ENCODE assay signal across 8 cellular contexts in the genomic region with DNA sequence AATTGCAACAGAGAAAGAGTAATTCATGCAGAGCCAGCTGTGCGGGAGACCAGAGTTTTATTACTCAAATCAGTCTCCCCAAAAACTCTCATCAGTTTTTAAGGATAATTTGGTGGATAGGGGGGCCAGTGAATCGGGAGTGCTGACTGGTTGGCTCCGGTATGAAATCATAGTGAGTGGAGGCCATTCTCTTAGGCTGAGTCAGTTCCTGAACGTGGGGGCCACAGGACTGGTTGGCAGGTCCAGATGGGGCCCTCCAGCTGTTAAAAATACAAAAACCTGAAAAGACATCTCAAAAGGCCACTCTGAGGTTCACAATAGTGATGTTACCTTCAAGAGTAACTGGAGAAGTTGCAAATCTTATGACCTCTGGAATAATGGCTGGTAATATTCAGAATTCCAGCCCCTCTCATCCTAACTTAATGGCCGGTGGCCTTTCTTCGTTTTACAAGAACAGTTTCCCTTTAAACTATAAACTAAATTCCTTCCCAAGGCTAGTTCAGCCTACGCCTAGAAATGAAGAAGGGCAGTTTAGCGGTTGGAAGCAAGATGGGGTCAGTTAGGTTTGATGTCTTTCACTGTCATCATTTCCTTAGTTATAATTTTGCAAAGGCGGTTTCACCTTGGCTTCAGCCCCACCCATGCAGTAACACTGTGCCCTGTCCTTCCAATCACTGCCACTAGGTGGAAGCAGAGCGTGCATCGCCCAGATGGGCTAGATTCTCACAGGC. TPM values are rescaled to one million over a fixed set of nuclear protein-coding genes. Genes with fewer than 3 reads are reported as not detected.
DNase-seq lines count a peak whose midpoint lies in the region; ATAC-seq lines count a peak whose summit lies in the region.

No MANE protein-coding gene starts in this region.

- H3K4me3 Mint-ChIP-seq in activated naive CD8-positive, alpha-beta T cell treated with anti-CD3 and anti-CD28 coated beads, Interleukin-2, amount 50 U/mL, for 24 hours = peak overlapping the region; percentile 20

- no peaks in the 10 kb centered on the region for H3K27me3 Mint-ChIP-seq in activated naive CD8-positive, alpha-beta T cell treated with anti-CD3 and anti-CD28 coated beads, Interleukin-2, amount 50 U/mL, for 24 hours

- intact Hi-C loops in left cardiac atrium (cut with DNase I) = loop anchor here in 1 of 2 donors (2.0 kb wide), 1 partner anchor 44 kb away; no protein-coding TSS in a partner anchor

- H3K36me3 Mint-ChIP-seq in activated naive CD8-positive, alpha-beta T cell treated with anti-CD3 and anti-CD28 coated beads, Interleukin-2, amount 50 U/mL, for 24 hours (ENCODE audit: low read depth) = no peaks in the 10 kb centered on the region

- DNase-seq in NCI-H1436 (lab: John Stamatoyannopoulos, UW) (peak; percentile 54), NCI-H1436 treated with DMSO at 0.1 percent for 48 hours (lab: John Stamatoyannopoulos, UW) (no peak), MV-4-11 (lab: John Stamatoyannopoulos, UW) (peak; percentile 71), T-helper 1 cell (peak; percentile 58 to 88 (median 76)), left cardiac atrium (peak; percentile 81), renal cortical epithelial cell (ENCODE audit: low read depth) (peak; percentile 40)
- DNase-seq in activated naive CD8-positive, alpha-beta T cell treated with anti-CD3 and anti-CD28 coated beads, Interleukin-2, amount 50 U/mL, for 24 hours = peak; percentile 89

- peak; percentile 82 for ATAC-seq in activated naive CD8-positive, alpha-beta T cell treated with anti-CD3 and anti-CD28 coated beads, Interleukin-2, amount 50 U/mL, for 24 hours
- ATAC-seq in left cardiac atrium = peak in 1 of 2 donors; percentile 14
- ATAC-seq in GM18519 (IDR thresholded peaks at IDR 0.05; ENCODE audit: low FRiP score, unreplicated experiment) = no peak

- H3K9me3 Mint-ChIP-seq in activated naive CD8-positive, alpha-beta T cell treated with anti-CD3 and anti-CD28 coated beads, Interleukin-2, amount 50 U/mL, for 24 hours = no peaks in the 10 kb centered on the region

- H3K4me1 Mint-ChIP-seq in activated naive CD8-positive, alpha-beta T cell treated with anti-CD3 and anti-CD28 coated beads, Interleukin-2, amount 50 U/mL, for 24 hours = peaks cover 41% of the 10 kb centered on the region

- H3K27ac Mint-ChIP-seq in activated naive CD8-positive, alpha-beta T cell treated with anti-CD3 and anti-CD28 coated beads, Interleukin-2, amount 50 U/mL, for 24 hours = no peak overlapping the region

RNA-seq across cellular contexts. Expression of a gene that starts 6.8 kb away (rescaled TPM):
- total RNA-seq in left cardiac atrium (10 to 100 TPM; 10.0 to 11.3 TPM), renal cortical epithelial cell (33.0 and 55.6 TPM in 2 replicates)

RNA-seq across cellular contexts. Expression of a gene that starts 39.6 kb away (rescaled TPM):
- 100 to 1,000 TPM; 609 to 632 TPM for total RNA-seq in left cardiac atrium
- total RNA-seq in renal cortical epithelial cell = 208 and 644 TPM in 2 replicates
